ENCODE assay signal across 8 cellular contexts in the genomic region with DNA sequence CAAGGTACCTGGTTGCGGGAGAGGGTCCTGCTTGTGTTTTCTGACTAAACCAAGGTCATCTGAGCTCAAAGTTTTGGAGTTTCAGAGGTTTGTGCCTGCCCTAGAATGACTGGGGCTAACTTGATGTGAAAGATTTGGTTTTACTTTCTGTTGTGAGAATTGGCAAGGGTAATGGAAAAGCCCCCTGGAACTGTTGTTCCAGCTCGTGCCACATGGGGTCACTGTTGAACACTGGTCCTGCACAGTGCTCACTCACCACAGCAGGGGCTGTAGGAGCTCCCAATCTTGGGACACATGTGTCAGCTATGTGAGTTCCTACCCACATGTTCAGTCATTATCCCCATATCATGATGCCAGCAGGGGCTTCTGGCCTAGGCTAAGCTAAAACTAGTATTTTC. TPM values are rescaled to one million over a fixed set of nuclear protein-coding genes. Genes with fewer than 3 reads are reported as not detected.
DNase-seq lines count a peak whose midpoint lies in the region; ATAC-seq and TF ChIP-seq lines count a peak whose summit lies in the region.

No MANE protein-coding gene starts in this region.

- peak; percentile 41 for TF ChIP-seq CTCF in Calu3 (IDR thresholded peaks at IDR 0.05; ENCODE audit: unreplicated experiment)
- TF ChIP-seq CTCF in HFF-Myc (IDR thresholded peaks at IDR 0.05; ENCODE audit: low read depth, low read length, missing control alignments): peak; percentile 69
- TF ChIP-seq CTCF in mammary epithelial cell (conservative IDR thresholded peaks at IDR 0.05 in 1 of 2, IDR thresholded peaks at IDR 0.05 in 1 of 2; ENCODE audit: extremely low read depth in 1 of 2, insufficient read depth in 1 of 2, low read depth in 1 of 2, low read length in 2 of 2): peak; percentile 62 to 76
- TF ChIP-seq CTCF in osteoblast (IDR thresholded peaks at IDR 0.05; ENCODE audit: extremely low read depth, low read depth, low read length): peak; percentile 51

- H3K4me3 ChIP-seq in HFF-Myc (replicated peaks; ENCODE audit: low read depth, low read length) (no peak overlapping the region), mammary epithelial cell (replicated peaks in 1 of 3; ENCODE audit: insufficient read depth in 1 of 3, low read depth in 2 of 3, low read length in 3 of 3) (no peak overlapping the region), osteoblast (ENCODE audit: insufficient read depth, low read length) (no peak overlapping the region)

- peak overlapping the region; percentile 82 for H2AFZ ChIP-seq in mammary epithelial cell (ENCODE audit: low read depth, low read length)
- H2AFZ ChIP-seq in osteoblast (ENCODE audit: low read length): no peak overlapping the region

- peaks cover 38% of the 10 kb centered on the region for H3K4me1 ChIP-seq in mammary epithelial cell (ENCODE audit: insufficient read depth, low read length)
- peaks cover 11% of the 10 kb centered on the region for H3K4me1 ChIP-seq in osteoblast (ENCODE audit: insufficient read depth, low read length)

- DNase-seq in Calu3 (peak; percentile 48), HFF-Myc (ENCODE audit: extremely low read depth, low read depth) (peak; percentile 22), mammary epithelial cell (no peak), osteoblast (ENCODE audit: insufficient read length, low spot score, missing footprints) (no peak), DMS153 (lab: John Stamatoyannopoulos, UW) (no peak), putamen (ENCODE audit: low spot score) (no peak)
- no peak for DNase-seq in central memory CD4-positive, alpha-beta T cell

- H3K79me2 ChIP-seq in mammary epithelial cell (ENCODE audit: insufficient read depth, low read length): no peaks in the 10 kb centered on the region
- no peaks in the 10 kb centered on the region for H3K79me2 ChIP-seq in osteoblast (ENCODE audit: insufficient read depth, low read length)

- in situ Hi-C loops in mammary epithelial cell (cut with MboI; ENCODE audit: low sequenced_read_pairs in 2 of 2): no loop called here

- H4K20me1 ChIP-seq in mammary epithelial cell (ENCODE audit: insufficient read depth, low read length): no peaks in the 10 kb centered on the region
- no peaks in the 10 kb centered on the region for H4K20me1 ChIP-seq in osteoblast (ENCODE audit: insufficient read depth, low read length)

- intact Hi-C loops in Calu3 (cut with micrococcal nuclease; ENCODE audit: unreplicated experiment): no loop called here
- intact Hi-C loops in mammary epithelial cell (cut with micrococcal nuclease): loop anchor here (1.0 to 2.0 kb wide), 2 partner anchors 16 to 65 kb away; no protein-coding TSS in a partner anchor

- H3K9me3 Mint-ChIP-seq in Calu3 (ENCODE audit: low read depth, unreplicated experiment): peaks cover 2% of the 10 kb centered on the region

- ATAC-seq in SK-N-SH treated with all-trans-retinoic acid at 6 μM for 48 hours: peak; percentile 52; the same call in 2 of the 3 replicates

- dilution Hi-C loops in mammary epithelial cell (cut with HindIII; ENCODE audit: low sequenced_read_pairs): no loop called here

- no peak overlapping the region for H3K4me3 Mint-ChIP-seq in Calu3 (ENCODE audit: low read depth, unreplicated experiment)

- H3K9me3 ChIP-seq in mammary epithelial cell (replicated peaks; ENCODE audit: insufficient read depth, low read length): peaks cover 13% of the 10 kb centered on the region
- H3K9me3 ChIP-seq in osteoblast (ENCODE audit: low read depth, low read length): no peaks in the 10 kb centered on the region

- H3K27ac Mint-ChIP-seq in Calu3 (ENCODE audit: unreplicated experiment): no peak overlapping the region

- H3K36me3 ChIP-seq in mammary epithelial cell (ENCODE audit: insufficient read depth, low read length): no peaks in the 10 kb centered on the region
- no peaks in the 10 kb centered on the region for H3K36me3 ChIP-seq in osteoblast (ENCODE audit: insufficient read depth, low read length)

- H3K9ac ChIP-seq in mammary epithelial cell (ENCODE audit: insufficient read depth, low read length): no peak overlapping the region

- H3K4me2 ChIP-seq in mammary epithelial cell (ENCODE audit: insufficient read depth, low read depth, low read length) (peak overlapping the region; percentile 66), osteoblast (ENCODE audit: insufficient read depth, low read length) (peak overlapping the region; percentile 31)

- peaks cover 61% of the 10 kb centered on the region for H3K27me3 Mint-ChIP-seq in Calu3 (ENCODE audit: unreplicated experiment)

- H3K27me3 ChIP-seq in mammary epithelial cell (ENCODE audit: insufficient read depth, low read length) (no peaks in the 10 kb centered on the region), osteoblast (ENCODE audit: insufficient read depth, low read length) (no peaks in the 10 kb centered on the region)

- BruUV-seq in Calu3 (replicated peaks; lab: Mats Ljungman, UMichigan): no TSS peak
- BruUV-seq in mammary epithelial cell (replicated peaks; lab: Mats Ljungman, UMichigan): TSS peak; percentile 58

- H3K4me1 Mint-ChIP-seq in Calu3 (ENCODE audit: low read depth, unreplicated experiment): no peaks in the 10 kb centered on the region

- peak overlapping the region; percentile 57 for H3K27ac ChIP-seq in mammary epithelial cell (ENCODE audit: insufficient read depth, low read depth, low read length)
- peak overlapping the region; percentile 40 for H3K27ac ChIP-seq in osteoblast (ENCODE audit: low read depth, low read length)

- H3K36me3 Mint-ChIP-seq in Calu3 (ENCODE audit: insufficient read depth, unreplicated experiment): no peaks in the 10 kb centered on the region

- 50% methylated on average over 2 of the region's 2 CpGs for WGBS in mammary epithelial cell (ENCODE audit: low coverage, missing lambda C conversion rate)

- CTCF ChIA-PET in Calu3 (lab: Charles Lee): interaction anchor here (0.7 to 1.8 kb wide), 3 partner anchors 69 to 287 kb away, joined by 3 to 8 read pairs (median 4); no protein-coding TSS in a partner anchor
- CTCF ChIA-PET in mammary epithelial cell (lab: Charles Lee; ENCODE audit: low non-redundant PET): interaction anchor here (0.5 to 2.0 kb wide), 5 partner anchors 35 to 304 kb away, joined by 3 to 10 read pairs (median 3); no protein-coding TSS in a partner anchor

TF ChIP-seq in SK-N-SH treated with all-trans-retinoic acid at 6 μM for 48 hours, 23 proteins besides CTCF, POLR2A, EP300 and RAD21:
- TF ChIP-seq, protein P1, sequence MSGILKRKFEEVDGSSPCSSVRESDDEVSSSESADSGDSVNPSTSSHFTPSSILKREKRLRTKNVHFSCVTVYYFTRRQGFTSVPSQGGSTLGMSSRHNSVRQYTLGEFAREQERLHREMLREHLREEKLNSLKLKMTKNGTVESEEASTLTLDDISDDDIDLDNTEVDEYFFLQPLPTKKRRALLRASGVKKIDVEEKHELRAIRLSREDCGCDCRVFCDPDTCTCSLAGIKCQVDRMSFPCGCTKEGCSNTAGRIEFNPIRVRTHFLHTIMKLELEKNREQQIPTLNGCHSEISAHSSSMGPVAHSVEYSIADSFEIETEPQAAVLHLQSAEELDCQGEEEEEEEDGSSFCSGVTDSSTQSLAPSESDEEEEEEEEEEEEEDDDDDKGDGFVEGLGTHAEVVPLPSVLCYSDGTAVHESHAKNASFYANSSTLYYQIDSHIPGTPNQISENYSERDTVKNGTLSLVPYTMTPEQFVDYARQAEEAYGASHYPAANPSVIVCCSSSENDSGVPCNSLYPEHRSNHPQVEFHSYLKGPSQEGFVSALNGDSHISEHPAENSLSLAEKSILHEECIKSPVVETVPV (CRISPR knock-in tag; IDR thresholded peaks at IDR 0.05): no peak
- no peak for TF ChIP-seq ISL1 (CRISPR knock-in tag; IDR thresholded peaks at IDR 0.05)
- no peak for TF ChIP-seq CSDC2 (CRISPR knock-in tag; IDR thresholded peaks at IDR 0.05)
- TF ChIP-seq ZC3H10 (CRISPR knock-in tag; IDR thresholded peaks at IDR 0.05): no peak
- no peak for TF ChIP-seq ZFP30 (CRISPR knock-in tag; IDR thresholded peaks at IDR 0.05)
- TF ChIP-seq SNAI2 (CRISPR knock-in tag; IDR thresholded peaks at IDR 0.05): no peak
TF ChIP-seq in SK-N-SH treated with all-trans-retinoic acid at 6 μM for 48 hours: peak in this region for 0.

RNA-seq across cellular contexts. Expression of a gene that starts 6.5 kb away (rescaled TPM):
- total RNA-seq in Calu3 (2022) (not detected in 2 replicates), mammary epithelial cell (not detected), osteoblast (not detected in 2 replicates)
- not detected for polyA plus RNA-seq in mammary epithelial cell
- not detected for polyA minus RNA-seq in mammary epithelial cell

Comparison
In these comparisons a context has a peak if more than half of its experiments do, and no peak if none do; other contexts are left out.
1. DNase-seq: peak in Calu3 (single experiment) and HFF-Myc (single experiment); none in mammary epithelial cell (single experiment), osteoblast (single experiment), DMS153 (single experiment), central memory CD4-positive, alpha-beta T cell (single experiment) and putamen (single experiment).
2. Peak in every context shown above with its lines, with median percentiles within 50 percentile points of each other: CTCF ChIP-seq.